ENCODE assay signal across 12 cellular contexts in the genomic region with DNA sequence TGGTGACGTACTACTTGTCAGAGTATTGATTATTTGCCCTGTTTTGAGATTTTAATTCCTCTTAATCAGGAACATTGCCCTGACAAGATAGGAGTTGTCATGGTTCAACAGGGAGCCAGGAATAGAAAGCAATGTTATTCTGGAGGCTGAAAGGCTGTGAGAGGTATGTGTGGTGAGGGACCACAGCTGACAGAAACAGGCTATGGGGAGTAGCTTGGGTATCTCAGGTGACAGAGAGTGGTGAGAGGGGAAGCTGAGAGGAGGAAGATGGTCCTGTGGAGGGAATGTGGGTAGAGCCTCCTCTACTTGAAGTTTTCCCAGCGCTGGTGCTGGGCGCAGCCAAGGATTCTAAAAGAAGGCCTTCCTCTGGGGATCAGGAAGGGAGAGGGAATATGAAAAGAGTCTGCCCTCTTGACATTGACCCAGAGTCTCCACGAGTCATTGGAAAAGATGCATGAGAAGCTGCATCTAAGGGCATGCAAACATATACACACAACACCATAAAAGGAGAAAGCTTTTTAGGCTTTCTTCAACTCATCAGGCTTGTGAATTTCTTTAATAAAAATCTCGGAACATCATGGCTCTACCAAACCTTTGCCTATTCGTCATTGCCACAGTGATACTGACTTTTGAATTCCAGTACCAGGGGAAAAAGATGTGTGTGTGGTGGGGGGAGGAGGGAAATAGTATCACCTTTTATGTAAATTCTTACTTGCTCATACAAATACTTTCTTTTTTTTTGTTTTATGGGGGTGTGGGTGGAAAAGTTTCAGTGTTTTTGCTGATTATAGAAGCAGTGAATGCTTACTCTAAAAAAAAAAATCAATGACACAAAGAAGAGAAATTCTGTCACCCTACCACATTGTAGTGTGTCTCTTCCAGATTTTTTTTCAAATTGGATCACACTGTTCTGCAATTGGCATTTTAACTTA. TPM values are rescaled to one million over a fixed set of nuclear protein-coding genes. Genes with fewer than 3 reads are reported as not detected.
DNase-seq lines count a peak whose midpoint lies in the region; ATAC-seq, FAIRE-seq and TF ChIP-seq lines count a peak whose summit lies in the region.
"Had no signal": no experiment of that assay in that cellular context is flagged by ENCODE, and none has a peak within 500 bp of the region (broad histone marks: within the 10 kb centered on the region; RNA-seq: fewer than 3 reads in every experiment).

No MANE protein-coding gene starts in this region.

- H3K9ac ChIP-seq in HUES48 (ENCODE audit: low read depth, low read length), result no peak overlapping the region
- H3K9ac ChIP-seq: BLaER1 treated with 17β-estradiol and CSF1 and Interleukin-3, amounts not matched to agents 10 nM and 100 nM had no signal

- H3K27me3 ChIP-seq in heart left ventricle, result no peaks in the 10 kb centered on the region
- no peaks in the 10 kb centered on the region for H3K27me3 ChIP-seq in right atrium auricular region
- no peaks in the 10 kb centered on the region for H3K27me3 ChIP-seq in HUES48 (ENCODE audit: control insufficient read depth, insufficient read depth, low read length)
- H3K27me3 ChIP-seq: BLaER1 treated with 17β-estradiol and CSF1 and Interleukin-3, amounts not matched to agents 10 nM and 100 nM had no signal

- peak overlapping the region in 6 of 12 donors; percentile 4 to 57 (median 28) for H3K27ac ChIP-seq in heart left ventricle
- peak overlapping the region in 1 of 2 donors; percentile 60 for H3K27ac ChIP-seq in right atrium auricular region
- peak overlapping the region; percentile 33 for H3K27ac ChIP-seq in HUES48 (ENCODE audit: low read depth, low read length)
- H3K27ac ChIP-seq: BLaER1 treated with 17β-estradiol and CSF1 and Interleukin-3, amounts not matched to agents 10 nM and 100 nM had no signal

- peaks cover 0 to 15% (median 8%) of the 10 kb centered on the region in 12 donors for H3K4me1 ChIP-seq in heart left ventricle
- peaks cover 0 to 6% of the 10 kb centered on the region in 2 donors for H3K4me1 ChIP-seq in right atrium auricular region
- peaks cover 17% of the 10 kb centered on the region for H3K4me1 ChIP-seq in HUES48 (ENCODE audit: control insufficient read depth, insufficient read depth, low read length)

- no peak for TF ChIP-seq POLR2A in heart left ventricle (IDR thresholded peaks at IDR 0.05)

- H3K9me3 ChIP-seq in heart left ventricle, result peaks cover 0 to 7% (median 0%) of the 10 kb centered on the region in 12 donors
- peaks cover 0 to 5% of the 10 kb centered on the region in 2 donors for H3K9me3 ChIP-seq in right atrium auricular region
- H3K9me3 ChIP-seq in HUES48 (ENCODE audit: control insufficient read depth, insufficient read depth, low read length), result no peaks in the 10 kb centered on the region

- intact Hi-C loops in heart left ventricle (cut with DNase I), result loop anchor here in 1 of 10 donors (10.0 kb wide), 1 partner anchor 110 kb away; no protein-coding TSS in a partner anchor

- TF ChIP-seq CTCF in heart left ventricle (IDR thresholded peaks at IDR 0.05) (no peak), right atrium auricular region (IDR thresholded peaks at IDR 0.05) (no peak)

- 52 to 64% (median 59%) methylated on average over 6 of the region's 6 CpGs for WGBS in heart left ventricle, 4 donors

- FAIRE-seq in urothelium cell line (lab: Jason Lieb, UNC), result peak; percentile 87
- FAIRE-seq: astrocyte had no signal

- no peaks in the 10 kb centered on the region for H3K36me3 ChIP-seq in heart left ventricle
- no peaks in the 10 kb centered on the region for H3K36me3 ChIP-seq in right atrium auricular region
- H3K36me3 ChIP-seq in HUES48 (ENCODE audit: control insufficient read depth, insufficient read depth, low read length), result no peaks in the 10 kb centered on the region
- H3K36me3 ChIP-seq: BLaER1 treated with 17β-estradiol and CSF1 and Interleukin-3, amounts not matched to agents 10 nM and 100 nM had no signal

- ATAC-seq in heart left ventricle, result peak; percentile 29 to 80 (median 66)
- peak; percentile 54 for ATAC-seq in HG02759 (IDR thresholded peaks at IDR 0.05; ENCODE audit: unreplicated experiment)

- H3K4me3 ChIP-seq in heart left ventricle, result no peak overlapping the region
- no peak overlapping the region for H3K4me3 ChIP-seq in right atrium auricular region
- no peak overlapping the region for H3K4me3 ChIP-seq in HUES48 (ENCODE audit: low read depth, low read length)
- H3K4me3 ChIP-seq: BLaER1 treated with 17β-estradiol and CSF1 and Interleukin-3, amounts not matched to agents 10 nM and 100 nM had no signal

- DNase-seq in heart left ventricle, result no peak
- DNase-seq in right atrium auricular region (ENCODE audit: low spot score), result no peak
- no peak for DNase-seq in urothelium cell line (ENCODE audit: low spot score)
- no peak for DNase-seq in NCI-H82 treated with DMSO at 0.1 percent for 48 hours (lab: John Stamatoyannopoulos, UW; ENCODE audit: unreplicated experiment)
- no peak for DNase-seq in AG20443 (ENCODE audit: low spot score)
- no peak for DNase-seq in epidermal melanocyte (ENCODE audit: insufficient read length, low spot score)
- DNase-seq: activated B cell treated with CpG ODN at 0.5 μM for 24 hours, NCI-H2171 treated with DMSO at 0.1 percent for 48 hours had no signal

RNA-seq across cellular contexts. Expression of gene DHRS7, which starts 39.9 kb away (rescaled TPM):
- total RNA-seq in heart left ventricle, result 10 to 100 TPM; 27.9 to 76.6 (median 40.2) TPM
- 10 to 100 TPM; 40.5 to 89.3 TPM for polyA plus RNA-seq in heart left ventricle
- 10 to 100 TPM; 57.6 to 71.8 TPM for total RNA-seq in right atrium auricular region

RNA-seq across cellular contexts. Expression of gene PPM1A, which starts 43.9 kb away (rescaled TPM):
- total RNA-seq in heart left ventricle (100 to 1,000 TPM in 4 of 9 donors, 10 to 100 TPM in 5; 60.7 to 126 (median 95.1) TPM), right atrium auricular region (10 to 100 TPM; 37.0 to 42.4 TPM)
- polyA plus RNA-seq in heart left ventricle, result 10 to 100 TPM; 27.7 to 55.1 TPM
